Comparison of ENCODE assay signal across 1 cellular context in the genomic region with DNA sequence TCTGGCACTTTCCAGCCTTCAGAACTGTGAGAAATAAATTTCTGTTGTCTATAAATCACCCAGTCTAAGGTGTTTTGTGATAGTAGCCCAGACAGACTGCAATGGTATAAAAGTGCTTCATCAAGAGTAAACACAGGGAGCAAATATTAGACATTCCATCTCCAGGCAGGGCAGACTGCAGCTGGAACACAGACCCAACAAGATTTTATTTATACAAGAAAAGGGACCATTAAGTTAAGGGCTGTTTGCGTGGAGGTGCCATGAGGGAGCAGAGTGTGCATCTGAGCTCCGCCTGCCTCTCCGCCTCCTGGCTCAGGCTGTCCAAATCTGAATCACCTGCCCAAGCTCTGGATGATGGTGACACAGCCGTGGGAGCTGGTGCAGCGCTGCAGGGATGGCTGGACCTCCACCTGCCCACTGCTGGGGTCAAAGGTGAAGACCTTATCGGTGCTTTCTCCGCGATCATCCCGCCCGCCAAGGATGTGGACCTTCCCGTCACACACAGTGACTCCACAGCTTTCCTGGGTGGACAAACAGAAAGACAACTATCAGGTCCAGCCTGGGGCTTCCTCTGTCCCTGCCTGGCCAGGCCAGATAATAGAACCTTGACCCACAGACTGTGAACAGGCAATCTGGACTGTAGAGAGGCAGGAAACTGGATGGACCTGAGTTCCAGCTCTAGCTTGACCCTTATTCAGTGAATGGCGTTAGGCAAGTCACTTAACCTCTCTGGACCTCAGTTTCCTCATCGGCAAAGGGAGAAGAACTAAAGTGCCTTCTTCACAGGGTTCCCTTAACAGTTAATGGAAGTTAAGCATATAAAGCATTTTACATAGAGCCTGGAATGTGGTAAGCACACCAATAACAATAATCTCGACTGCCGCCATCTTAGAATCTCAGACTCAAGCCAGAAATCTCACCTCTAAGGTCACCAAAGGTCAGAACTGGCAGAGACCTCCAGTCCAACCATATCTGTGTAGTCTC.
TF ChIP-seq lines count a peak whose summit lies in the region.

No MANE protein-coding gene starts in this region.

TF ChIP-seq in HepG2, 621 proteins besides CTCF, POLR2A, EP300 and RAD21 (continued from another document and continues in another):
- TF ChIP-seq, protein P1, sequence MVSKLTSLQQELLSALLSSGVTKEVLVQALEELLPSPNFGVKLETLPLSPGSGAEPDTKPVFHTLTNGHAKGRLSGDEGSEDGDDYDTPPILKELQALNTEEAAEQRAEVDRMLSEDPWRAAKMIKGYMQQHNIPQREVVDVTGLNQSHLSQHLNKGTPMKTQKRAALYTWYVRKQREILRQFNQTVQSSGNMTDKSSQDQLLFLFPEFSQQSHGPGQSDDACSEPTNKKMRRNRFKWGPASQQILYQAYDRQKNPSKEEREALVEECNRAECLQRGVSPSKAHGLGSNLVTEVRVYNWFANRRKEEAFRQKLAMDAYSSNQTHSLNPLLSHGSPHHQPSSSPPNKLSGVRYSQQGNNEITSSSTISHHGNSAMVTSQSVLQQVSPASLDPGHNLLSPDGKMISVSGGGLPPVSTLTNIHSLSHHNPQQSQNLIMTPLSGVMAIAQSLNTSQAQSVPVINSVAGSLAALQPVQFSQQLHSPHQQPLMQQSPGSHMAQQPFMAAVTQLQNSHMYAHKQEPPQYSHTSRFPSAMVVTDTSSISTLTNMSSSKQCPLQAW (CRISPR knock-in tag; IDR thresholded peaks at IDR 0.05) = peak; percentile 45; the same call in 1 of the 2 replicates
- TF ChIP-seq RARG (CRISPR knock-in tag; IDR thresholded peaks at IDR 0.05; ENCODE audit: low read depth) (no peak), ZFP41 (CRISPR knock-in tag; IDR thresholded peaks at IDR 0.05; ENCODE audit: borderline replicate concordance) (no peak), POLR2G (IDR thresholded peaks at IDR 0.05; ENCODE audit: low read depth, low read length) (no peak), ZNF543 (CRISPR knock-in tag; IDR thresholded peaks at IDR 0.05) (no peak), ZMAT3 (CRISPR knock-in tag; conservative IDR thresholded peaks at IDR 0.05) (no peak), ZMYM2 (CRISPR knock-in tag; IDR thresholded peaks at IDR 0.05) (no peak), NR3C1 (CRISPR knock-in tag; IDR thresholded peaks at IDR 0.05) (no peak), ARNT (IDR thresholded peaks at IDR 0.05) (no peak), ZNF775 (CRISPR knock-in tag; IDR thresholded peaks at IDR 0.05; ENCODE audit: borderline replicate concordance) (no peak), CEBPG (CRISPR knock-in tag; IDR thresholded peaks at IDR 0.05) (no peak), ZNF333 (CRISPR knock-in tag; IDR thresholded peaks at IDR 0.05; ENCODE audit: borderline replicate concordance) (no peak), FOXA1 (IDR thresholded peaks at IDR 0.05) (no peak), FOXA1 (CRISPR knock-in tag; IDR thresholded peaks at IDR 0.05) (peak; percentile 76), ZNF205 (CRISPR knock-in tag; IDR thresholded peaks at IDR 0.05) (no peak), SUZ12 (IDR thresholded peaks at IDR 0.05; ENCODE audit: low read depth, low read length) (no peak), FOXM1 (CRISPR knock-in tag; IDR thresholded peaks at IDR 0.05) (no peak), ZFP36 (IDR thresholded peaks at IDR 0.05; ENCODE audit: borderline replicate concordance, low read depth, low read length, partially characterized antibody) (no peak), ZNF331 (CRISPR knock-in tag; IDR thresholded peaks at IDR 0.05) (no peak), ZNF766 (CRISPR knock-in tag; IDR thresholded peaks at IDR 0.05; ENCODE audit: borderline replicate concordance) (no peak), MTF2 (CRISPR knock-in tag; IDR thresholded peaks at IDR 0.05; ENCODE audit: borderline replicate concordance) (no peak), MZF1 (CRISPR knock-in tag; IDR thresholded peaks at IDR 0.05; ENCODE audit: borderline replicate concordance) (no peak), PHF21A (CRISPR knock-in tag; IDR thresholded peaks at IDR 0.05) (0 out of 2 replicates have a peak, but pooled peaks have one; percentile 56), ZNF670 (CRISPR knock-in tag; IDR thresholded peaks at IDR 0.05; ENCODE audit: borderline replicate concordance) (no peak; the same call in 1 of the 2 replicates), ZNF510 (CRISPR knock-in tag; IDR thresholded peaks at IDR 0.05; ENCODE audit: low read depth) (no peak)
- TF ChIP-seq, protein P2, sequence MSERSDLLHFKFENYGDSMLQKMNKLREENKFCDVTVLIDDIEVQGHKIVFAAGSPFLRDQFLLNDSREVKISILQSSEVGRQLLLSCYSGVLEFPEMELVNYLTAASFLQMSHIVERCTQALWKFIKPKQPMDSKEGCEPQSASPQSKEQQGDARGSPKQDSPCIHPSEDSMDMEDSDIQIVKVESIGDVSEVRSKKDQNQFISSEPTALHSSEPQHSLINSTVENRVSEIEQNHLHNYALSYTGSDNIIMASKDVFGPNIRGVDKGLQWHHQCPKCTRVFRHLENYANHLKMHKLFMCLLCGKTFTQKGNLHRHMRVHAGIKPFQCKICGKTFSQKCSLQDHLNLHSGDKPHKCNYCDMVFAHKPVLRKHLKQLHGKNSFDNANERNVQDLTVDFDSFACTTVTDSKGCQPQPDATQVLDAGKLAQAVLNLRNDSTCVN (CRISPR knock-in tag; IDR thresholded peaks at IDR 0.05; ENCODE audit: borderline replicate concordance) = no peak
- TF ChIP-seq, protein P3, sequence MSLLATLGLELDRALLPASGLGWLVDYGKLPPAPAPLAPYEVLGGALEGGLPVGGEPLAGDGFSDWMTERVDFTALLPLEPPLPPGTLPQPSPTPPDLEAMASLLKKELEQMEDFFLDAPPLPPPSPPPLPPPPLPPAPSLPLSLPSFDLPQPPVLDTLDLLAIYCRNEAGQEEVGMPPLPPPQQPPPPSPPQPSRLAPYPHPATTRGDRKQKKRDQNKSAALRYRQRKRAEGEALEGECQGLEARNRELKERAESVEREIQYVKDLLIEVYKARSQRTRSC (CRISPR knock-in tag; IDR thresholded peaks at IDR 0.05; ENCODE audit: low read depth) = no peak
- TF ChIP-seq, protein P4, sequence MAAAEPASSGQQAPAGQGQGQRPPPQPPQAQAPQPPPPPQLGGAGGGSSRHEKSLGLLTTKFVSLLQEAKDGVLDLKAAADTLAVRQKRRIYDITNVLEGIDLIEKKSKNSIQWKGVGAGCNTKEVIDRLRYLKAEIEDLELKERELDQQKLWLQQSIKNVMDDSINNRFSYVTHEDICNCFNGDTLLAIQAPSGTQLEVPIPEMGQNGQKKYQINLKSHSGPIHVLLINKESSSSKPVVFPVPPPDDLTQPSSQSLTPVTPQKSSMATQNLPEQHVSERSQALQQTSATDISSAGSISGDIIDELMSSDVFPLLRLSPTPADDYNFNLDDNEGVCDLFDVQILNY (CRISPR knock-in tag; conservative IDR thresholded peaks at IDR 0.05) = no peak
- TF ChIP-seq, protein P5, sequence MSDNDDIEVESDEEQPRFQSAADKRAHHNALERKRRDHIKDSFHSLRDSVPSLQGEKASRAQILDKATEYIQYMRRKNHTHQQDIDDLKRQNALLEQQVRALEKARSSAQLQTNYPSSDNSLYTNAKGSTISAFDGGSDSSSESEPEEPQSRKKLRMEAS (IDR thresholded peaks at IDR 0.05) = no peak; the same call in 1 of the 2 replicates
- TF ChIP-seq, protein P6, sequence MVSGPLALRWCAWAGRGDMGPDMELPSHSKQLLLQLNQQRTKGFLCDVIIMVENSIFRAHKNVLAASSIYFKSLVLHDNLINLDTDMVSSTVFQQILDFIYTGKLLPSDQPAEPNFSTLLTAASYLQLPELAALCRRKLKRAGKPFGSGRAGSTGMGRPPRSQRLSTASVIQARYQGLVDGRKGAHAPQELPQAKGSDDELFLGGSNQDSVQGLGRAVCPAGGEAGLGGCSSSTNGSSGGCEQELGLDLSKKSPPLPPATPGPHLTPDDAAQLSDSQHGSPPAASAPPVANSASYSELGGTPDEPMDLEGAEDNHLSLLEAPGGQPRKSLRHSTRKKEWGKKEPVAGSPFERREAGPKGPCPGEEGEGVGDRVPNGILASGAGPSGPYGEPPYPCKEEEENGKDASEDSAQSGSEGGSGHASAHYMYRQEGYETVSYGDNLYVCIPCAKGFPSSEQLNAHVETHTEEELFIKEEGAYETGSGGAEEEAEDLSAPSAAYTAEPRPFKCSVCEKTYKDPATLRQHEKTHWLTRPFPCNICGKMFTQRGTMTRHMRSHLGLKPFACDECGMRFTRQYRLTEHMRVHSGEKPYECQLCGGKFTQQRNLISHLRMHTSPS (CRISPR knock-in tag; IDR thresholded peaks at IDR 0.05; ENCODE audit: low read depth) = no peak; the same call in 1 of the 2 replicates
- TF ChIP-seq, protein P7, sequence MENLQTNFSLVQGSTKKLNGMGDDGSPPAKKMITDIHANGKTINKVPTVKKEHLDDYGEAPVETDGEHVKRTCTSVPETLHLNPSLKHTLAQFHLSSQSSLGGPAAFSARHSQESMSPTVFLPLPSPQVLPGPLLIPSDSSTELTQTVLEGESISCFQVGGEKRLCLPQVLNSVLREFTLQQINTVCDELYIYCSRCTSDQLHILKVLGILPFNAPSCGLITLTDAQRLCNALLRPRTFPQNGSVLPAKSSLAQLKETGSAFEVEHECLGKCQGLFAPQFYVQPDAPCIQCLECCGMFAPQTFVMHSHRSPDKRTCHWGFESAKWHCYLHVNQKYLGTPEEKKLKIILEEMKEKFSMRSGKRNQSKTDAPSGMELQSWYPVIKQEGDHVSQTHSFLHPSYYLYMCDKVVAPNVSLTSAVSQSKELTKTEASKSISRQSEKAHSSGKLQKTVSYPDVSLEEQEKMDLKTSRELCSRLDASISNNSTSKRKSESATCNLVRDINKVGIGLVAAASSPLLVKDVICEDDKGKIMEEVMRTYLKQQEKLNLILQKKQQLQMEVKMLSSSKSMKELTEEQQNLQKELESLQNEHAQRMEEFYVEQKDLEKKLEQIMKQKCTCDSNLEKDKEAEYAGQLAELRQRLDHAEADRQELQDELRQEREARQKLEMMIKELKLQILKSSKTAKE (CRISPR knock-in tag; IDR thresholded peaks at IDR 0.05; ENCODE audit: borderline replicate concordance) = no peak
- TF ChIP-seq, protein P8, sequence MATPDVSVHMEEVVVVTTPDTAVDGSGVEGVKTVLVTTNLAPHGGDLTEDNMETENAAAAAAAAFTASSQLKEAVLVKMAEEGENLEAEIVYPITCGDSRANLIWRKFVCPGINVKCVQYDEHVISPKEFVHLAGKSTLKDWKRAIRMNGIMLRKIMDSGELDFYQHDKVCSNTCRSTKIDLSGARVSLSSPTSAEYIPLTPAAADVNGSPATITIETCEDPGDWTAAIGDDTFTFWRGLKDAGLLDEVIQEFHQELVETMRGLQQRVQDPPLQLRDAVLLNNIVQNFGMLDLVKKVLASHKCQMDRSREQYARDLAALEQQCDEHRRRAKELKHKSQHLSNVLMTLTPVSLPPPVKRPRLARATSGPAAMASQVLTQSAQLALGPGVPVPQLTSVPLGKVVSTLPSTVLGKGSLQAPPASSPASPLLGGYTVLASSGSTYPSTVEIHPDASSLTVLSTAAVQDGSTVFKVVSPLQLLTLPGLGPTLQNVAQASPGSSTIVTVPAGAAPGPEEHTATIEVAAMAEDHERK (CRISPR knock-in tag; IDR thresholded peaks at IDR 0.05; ENCODE audit: low read depth) = no peak
- TF ChIP-seq, protein P9, sequence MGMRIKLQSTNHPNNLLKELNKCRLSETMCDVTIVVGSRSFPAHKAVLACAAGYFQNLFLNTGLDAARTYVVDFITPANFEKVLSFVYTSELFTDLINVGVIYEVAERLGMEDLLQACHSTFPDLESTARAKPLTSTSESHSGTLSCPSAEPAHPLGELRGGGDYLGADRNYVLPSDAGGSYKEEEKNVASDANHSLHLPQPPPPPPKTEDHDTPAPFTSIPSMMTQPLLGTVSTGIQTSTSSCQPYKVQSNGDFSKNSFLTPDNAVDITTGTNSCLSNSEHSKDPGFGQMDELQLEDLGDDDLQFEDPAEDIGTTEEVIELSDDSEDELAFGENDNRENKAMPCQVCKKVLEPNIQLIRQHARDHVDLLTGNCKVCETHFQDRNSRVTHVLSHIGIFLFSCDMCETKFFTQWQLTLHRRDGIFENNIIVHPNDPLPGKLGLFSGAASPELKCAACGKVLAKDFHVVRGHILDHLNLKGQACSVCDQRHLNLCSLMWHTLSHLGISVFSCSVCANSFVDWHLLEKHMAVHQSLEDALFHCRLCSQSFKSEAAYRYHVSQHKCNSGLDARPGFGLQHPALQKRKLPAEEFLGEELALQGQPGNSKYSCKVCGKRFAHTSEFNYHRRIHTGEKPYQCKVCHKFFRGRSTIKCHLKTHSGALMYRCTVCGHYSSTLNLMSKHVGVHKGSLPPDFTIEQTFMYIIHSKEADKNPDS (CRISPR knock-in tag; IDR thresholded peaks at IDR 0.05) = no peak
- TF ChIP-seq, protein P10, sequence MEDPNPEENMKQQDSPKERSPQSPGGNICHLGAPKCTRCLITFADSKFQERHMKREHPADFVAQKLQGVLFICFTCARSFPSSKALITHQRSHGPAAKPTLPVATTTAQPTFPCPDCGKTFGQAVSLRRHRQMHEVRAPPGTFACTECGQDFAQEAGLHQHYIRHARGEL (CRISPR knock-in tag; IDR thresholded peaks at IDR 0.05) = no peak
- TF ChIP-seq, protein P11, sequence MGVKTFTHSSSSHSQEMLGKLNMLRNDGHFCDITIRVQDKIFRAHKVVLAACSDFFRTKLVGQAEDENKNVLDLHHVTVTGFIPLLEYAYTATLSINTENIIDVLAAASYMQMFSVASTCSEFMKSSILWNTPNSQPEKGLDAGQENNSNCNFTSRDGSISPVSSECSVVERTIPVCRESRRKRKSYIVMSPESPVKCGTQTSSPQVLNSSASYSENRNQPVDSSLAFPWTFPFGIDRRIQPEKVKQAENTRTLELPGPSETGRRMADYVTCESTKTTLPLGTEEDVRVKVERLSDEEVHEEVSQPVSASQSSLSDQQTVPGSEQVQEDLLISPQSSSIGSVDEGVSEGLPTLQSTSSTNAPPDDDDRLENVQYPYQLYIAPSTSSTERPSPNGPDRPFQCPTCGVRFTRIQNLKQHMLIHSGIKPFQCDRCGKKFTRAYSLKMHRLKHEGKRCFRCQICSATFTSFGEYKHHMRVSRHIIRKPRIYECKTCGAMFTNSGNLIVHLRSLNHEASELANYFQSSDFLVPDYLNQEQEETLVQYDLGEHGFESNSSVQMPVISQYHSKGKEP (CRISPR knock-in tag; IDR thresholded peaks at IDR 0.05) = no peak
- TF ChIP-seq, protein P12, sequence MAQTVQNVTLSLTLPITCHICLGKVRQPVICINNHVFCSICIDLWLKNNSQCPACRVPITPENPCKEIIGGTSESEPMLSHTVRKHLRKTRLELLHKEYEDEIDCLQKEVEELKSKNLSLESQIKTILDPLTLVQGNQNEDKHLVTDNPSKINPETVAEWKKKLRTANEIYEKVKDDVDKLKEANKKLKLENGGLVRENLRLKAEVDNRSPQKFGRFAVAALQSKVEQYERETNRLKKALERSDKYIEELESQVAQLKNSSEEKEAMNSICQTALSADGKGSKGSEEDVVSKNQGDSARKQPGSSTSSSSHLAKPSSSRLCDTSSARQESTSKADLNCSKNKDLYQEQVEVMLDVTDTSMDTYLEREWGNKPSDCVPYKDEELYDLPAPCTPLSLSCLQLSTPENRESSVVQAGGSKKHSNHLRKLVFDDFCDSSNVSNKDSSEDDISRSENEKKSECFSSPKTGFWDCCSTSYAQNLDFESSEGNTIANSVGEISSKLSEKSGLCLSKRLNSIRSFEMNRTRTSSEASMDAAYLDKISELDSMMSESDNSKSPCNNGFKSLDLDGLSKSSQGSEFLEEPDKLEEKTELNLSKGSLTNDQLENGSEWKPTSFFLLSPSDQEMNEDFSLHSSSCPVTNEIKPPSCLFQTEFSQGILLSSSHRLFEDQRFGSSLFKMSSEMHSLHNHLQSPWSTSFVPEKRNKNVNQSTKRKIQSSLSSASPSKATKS (CRISPR knock-in tag; IDR thresholded peaks at IDR 0.05) = no peak
- TF ChIP-seq, protein P13, sequence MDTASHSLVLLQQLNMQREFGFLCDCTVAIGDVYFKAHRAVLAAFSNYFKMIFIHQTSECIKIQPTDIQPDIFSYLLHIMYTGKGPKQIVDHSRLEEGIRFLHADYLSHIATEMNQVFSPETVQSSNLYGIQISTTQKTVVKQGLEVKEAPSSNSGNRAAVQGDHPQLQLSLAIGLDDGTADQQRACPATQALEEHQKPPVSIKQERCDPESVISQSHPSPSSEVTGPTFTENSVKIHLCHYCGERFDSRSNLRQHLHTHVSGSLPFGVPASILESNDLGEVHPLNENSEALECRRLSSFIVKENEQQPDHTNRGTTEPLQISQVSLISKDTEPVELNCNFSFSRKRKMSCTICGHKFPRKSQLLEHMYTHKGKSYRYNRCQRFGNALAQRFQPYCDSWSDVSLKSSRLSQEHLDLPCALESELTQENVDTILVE (CRISPR knock-in tag; IDR thresholded peaks at IDR 0.05) = no peak
